9 cellular contexts compared by ENCODE assay signal in the genomic region with DNA sequence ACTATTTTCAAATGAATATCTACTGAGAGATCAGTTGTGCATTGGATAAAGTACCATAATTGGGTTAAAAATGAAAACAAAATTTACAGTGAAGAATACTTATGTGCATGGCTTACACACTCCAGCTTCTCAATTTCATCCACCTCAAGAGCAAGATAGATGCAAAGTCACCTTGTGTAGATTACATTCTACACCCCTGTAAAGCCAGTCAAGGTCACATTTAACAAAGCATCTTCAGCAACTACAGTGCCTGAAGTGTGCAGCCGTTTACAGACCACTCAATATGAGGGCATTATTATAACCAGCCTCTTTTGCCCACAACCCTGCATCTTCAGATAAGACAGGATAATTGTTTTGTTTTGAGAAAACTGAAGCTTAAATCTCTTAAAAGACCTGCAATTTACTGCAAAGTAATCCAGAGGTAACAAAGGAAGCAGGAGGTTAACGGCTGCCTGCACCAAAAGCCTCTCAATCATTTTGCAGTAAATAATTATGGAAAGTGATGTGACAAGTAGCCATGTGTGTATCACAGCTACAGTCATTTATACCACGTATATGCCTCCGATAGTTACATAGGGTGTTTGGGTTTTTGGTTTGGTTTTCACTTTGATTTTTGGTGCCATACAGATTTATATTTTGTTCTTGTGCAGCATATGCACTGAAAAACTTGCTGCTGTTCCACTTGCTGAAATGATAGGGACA. TPM values are rescaled to one million over a fixed set of nuclear protein-coding genes. Genes with fewer than 3 reads are reported as not detected.
A peak's percentile ranks its signal among the peaks of the same experiment; 100 is the strongest.
DNase-seq lines count a peak whose midpoint lies in the region; ATAC-seq and TF ChIP-seq lines count a peak whose summit lies in the region.
"Had no signal": no experiment of that assay in that cellular context is flagged by ENCODE, and none has a peak within 500 bp of the region (broad histone marks: within the 10 kb centered on the region; RNA-seq: fewer than 3 reads in every experiment).

No MANE protein-coding gene starts in this region.

- H3K9me3 Mint-ChIP-seq in stimulated activated naive CD8-positive, alpha-beta T cell treated with anti-CD3 and anti-CD28 coated beads, Interleukin-15, Interleukin-2, amounts not matched to agents 100 ng/mL and 50 ng/mL, for 24 hours = no peaks in the 10 kb centered on the region
- H3K9me3 Mint-ChIP-seq in activated CD4-positive, alpha-beta memory T cell treated with anti-CD3 and anti-CD28 coated beads, Interleukin-2, amount 10 ng/mL, durations not matched to agents 7 days and 5 days = no peaks in the 10 kb centered on the region

- peaks cover 4% of the 10 kb centered on the region for H3K36me3 ChIP-seq in lower lobe of right lung
- no peaks in the 10 kb centered on the region for H3K36me3 ChIP-seq in aorta (ENCODE audit: control insufficient read depth in 1 of 2, insufficient read depth in 2 of 2, low read length in 1 of 2)
- no peaks in the 10 kb centered on the region for H3K36me3 ChIP-seq in testis (ENCODE audit: low read depth, missing control alignments)

- H3K27ac Mint-ChIP-seq in stimulated activated naive CD8-positive, alpha-beta T cell treated with anti-CD3 and anti-CD28 coated beads, Interleukin-15, Interleukin-2, amounts not matched to agents 100 ng/mL and 50 ng/mL, for 24 hours = peak overlapping the region; percentile 81
- H3K27ac Mint-ChIP-seq in activated CD4-positive, alpha-beta memory T cell treated with anti-CD3 and anti-CD28 coated beads, Interleukin-2, amount 10 ng/mL, durations not matched to agents 7 days and 5 days = peak overlapping the region; percentile 65

- TF ChIP-seq CTCF in lower lobe of right lung (IDR thresholded peaks at IDR 0.05) (no peak), testis (IDR thresholded peaks at IDR 0.05) (no peak)

- intact Hi-C loops in lower lobe of right lung (cut with DNase I) (no loop called here), aorta (cut with DNase I) (loop anchor here (10.0 kb wide), 1 partner anchor 104 kb away; no protein-coding TSS in a partner anchor), testis (cut with DNase I; ENCODE audit: low total_unique reads) (no loop called here)

- H3K4me3 ChIP-seq in lower lobe of right lung = peak overlapping the region; percentile 93
- peak overlapping the region; percentile 34 to 42 for H3K4me3 ChIP-seq in aorta (ENCODE audit: low read length in 2 of 2)
- no peak overlapping the region for H3K4me3 ChIP-seq in testis

- H3K27me3 ChIP-seq in lower lobe of right lung (ENCODE audit: low read depth) (no peaks in the 10 kb centered on the region), aorta (ENCODE audit: control insufficient read depth in 1 of 2, insufficient read depth in 2 of 2, low read length in 1 of 2) (no peaks in the 10 kb centered on the region), testis (no peaks in the 10 kb centered on the region)

- H3K4me1 ChIP-seq in lower lobe of right lung (peaks cover 62% of the 10 kb centered on the region), aorta (ENCODE audit: control insufficient read depth in 1 of 2, insufficient read depth in 2 of 2, low read length in 2 of 2) (peaks cover 2 to 18% of the 10 kb centered on the region in 2 donors), testis (peaks cover 26% of the 10 kb centered on the region)

- no peak overlapping the region for H3K27ac ChIP-seq in lower lobe of right lung
- H3K27ac ChIP-seq in aorta (ENCODE audit: low read depth in 1 of 2, low read length in 2 of 2) = no peak overlapping the region
- H3K27ac ChIP-seq in testis = no peak overlapping the region

- DNase-seq in stimulated activated naive CD8-positive, alpha-beta T cell treated with anti-CD3 and anti-CD28 coated beads, Interleukin-15, Interleukin-2, amounts not matched to agents 100 U/mL and 50 U/mL, for 24 hours = no peak
- DNase-seq in activated CD4-positive, alpha-beta memory T cell treated with anti-CD3 and anti-CD28 coated beads, Interleukin-2, amount 10 ng/mL, durations not matched to agents 7 days and 5 days = no peak
- DNase-seq in lower lobe of right lung (no peak), aorta (no peak), NCI-H345 treated with DMSO at 0.1 percent for 48 hours (lab: John Stamatoyannopoulos, UW; ENCODE audit: unreplicated experiment) (no peak), T1000 (lab: John Stamatoyannopoulos, UW) (no peak), testis (no peak)
- DNase-seq: NCI-H526 had no signal

- no peak for TF ChIP-seq POLR2A in testis (IDR thresholded peaks at IDR 0.05)

- peaks cover 62% of the 10 kb centered on the region for H3K4me1 Mint-ChIP-seq in stimulated activated naive CD8-positive, alpha-beta T cell treated with anti-CD3 and anti-CD28 coated beads, Interleukin-15, Interleukin-2, amounts not matched to agents 100 ng/mL and 50 ng/mL, for 24 hours (ENCODE audit: low read depth)
- H3K4me1 Mint-ChIP-seq in activated CD4-positive, alpha-beta memory T cell treated with anti-CD3 and anti-CD28 coated beads, Interleukin-2, amount 10 ng/mL, durations not matched to agents 7 days and 5 days = peaks cover 52% of the 10 kb centered on the region

- 20 to 21% methylated on average over 4 of the region's 4 CpGs for WGBS in aorta, 2 donors
- 45 to 51% methylated on average over 4 of the region's 4 CpGs for WGBS in testis, 2 donors

- H3K27me3 Mint-ChIP-seq in stimulated activated naive CD8-positive, alpha-beta T cell treated with anti-CD3 and anti-CD28 coated beads, Interleukin-15, Interleukin-2, amounts not matched to agents 100 ng/mL and 50 ng/mL, for 24 hours = no peaks in the 10 kb centered on the region
- no peaks in the 10 kb centered on the region for H3K27me3 Mint-ChIP-seq in activated CD4-positive, alpha-beta memory T cell treated with anti-CD3 and anti-CD28 coated beads, Interleukin-2, amount 10 ng/mL, durations not matched to agents 7 days and 5 days

- H3K4me3 Mint-ChIP-seq in stimulated activated naive CD8-positive, alpha-beta T cell treated with anti-CD3 and anti-CD28 coated beads, Interleukin-15, Interleukin-2, amounts not matched to agents 100 ng/mL and 50 ng/mL, for 24 hours = peak overlapping the region; percentile 97
- H3K4me3 Mint-ChIP-seq in activated CD4-positive, alpha-beta memory T cell treated with anti-CD3 and anti-CD28 coated beads, Interleukin-2, amount 10 ng/mL, durations not matched to agents 7 days and 5 days = peak overlapping the region; percentile 95

- no peaks in the 10 kb centered on the region for H3K9me3 ChIP-seq in lower lobe of right lung
- H3K9me3 ChIP-seq in aorta (ENCODE audit: control insufficient read depth, low read length) = no peaks in the 10 kb centered on the region
- no peaks in the 10 kb centered on the region for H3K9me3 ChIP-seq in testis

- POLR2A ChIA-PET in activated CD4-positive, alpha-beta memory T cell treated with anti-CD3 and anti-CD28 coated beads, Interleukin-2, amount 10 ng/mL, durations not matched to agents 7 days and 5 days (lab: Charles Lee) = interaction anchor here (0.7 to 3.9 kb wide), 9 partner anchors 11 to 242 kb away, joined by 3 to 56 read pairs (median 5); a partner anchor contains a TSS

- no peak for ATAC-seq in stimulated activated naive CD8-positive, alpha-beta T cell treated with anti-CD3 and anti-CD28 coated beads, Interleukin-15, Interleukin-2, amounts not matched to agents 100 U/mL and 50 U/mL, for 24 hours
- no peak for ATAC-seq in lower lobe of right lung
- ATAC-seq in aorta (ENCODE audit: low FRiP score) = no peak

- CTCF ChIA-PET in activated CD4-positive, alpha-beta memory T cell treated with anti-CD3 and anti-CD28 coated beads, Interleukin-2, amount 10 ng/mL, durations not matched to agents 7 days and 5 days (lab: Charles Lee) = interaction anchor here (0.5 to 3.9 kb wide), 8 partner anchors 15 to 255 kb away, joined by 3 to 56 read pairs (median 7); a partner anchor contains a TSS

- peaks cover 79% of the 10 kb centered on the region for H3K36me3 Mint-ChIP-seq in stimulated activated naive CD8-positive, alpha-beta T cell treated with anti-CD3 and anti-CD28 coated beads, Interleukin-15, Interleukin-2, amounts not matched to agents 100 ng/mL and 50 ng/mL, for 24 hours (ENCODE audit: low read depth)
- H3K36me3 Mint-ChIP-seq in activated CD4-positive, alpha-beta memory T cell treated with anti-CD3 and anti-CD28 coated beads, Interleukin-2, amount 10 ng/mL, durations not matched to agents 7 days and 5 days (ENCODE audit: low read depth) = peaks cover 70% of the 10 kb centered on the region

RNA-seq across cellular contexts. Expression of a gene that starts 4.9 kb away (rescaled TPM):
- total RNA-seq in activated CD4-positive, alpha-beta memory T cell treated with anti-CD3 and anti-CD28 coated beads, Interleukin-2, amount 10 ng/mL, durations not matched to agents 7 days and 5 days = 10 to 100 TPM; 27.7 to 29.3 TPM
- total RNA-seq in lower lobe of right lung = 23.9 TPM
- total RNA-seq in aorta = 10 to 100 TPM; 26.4 to 33.9 TPM
- polyA plus RNA-seq in aorta = 1 to 10 TPM; 7.9 to 8.8 TPM
- 10 to 100 TPM; 22.4 to 23.9 TPM for total RNA-seq in testis
- polyA plus RNA-seq in testis (ENCODE audit: insufficient read depth, low read depth, low replicate concordance) = 14.7 TPM

RNA-seq across cellular contexts. Expression of a gene that starts 32.6 kb away (rescaled TPM):
- 100 to 1,000 TPM; 322 to 330 TPM for total RNA-seq in activated CD4-positive, alpha-beta memory T cell treated with anti-CD3 and anti-CD28 coated beads, Interleukin-2, amount 10 ng/mL, durations not matched to agents 7 days and 5 days
- total RNA-seq in lower lobe of right lung (139 TPM), aorta (100 to 1,000 TPM; 129 to 139 TPM), testis (100 to 1,000 TPM in 1 of 2 donors, 10 to 100 TPM in 1; 77.2 to 103 TPM)
- polyA plus RNA-seq in aorta (100 to 1,000 TPM in 1 of 2 donors, 10 to 100 TPM in 1; 95.1 to 102 TPM), testis (ENCODE audit: insufficient read depth, low read depth, low replicate concordance) (154 TPM)

Comparison
In these comparisons a context has a peak if more than half of its experiments do, and no peak if none do; other contexts are left out.
1. H3K4me3 ChIP-seq: peak in lower lobe of right lung (single experiment) and aorta (2 of 2); none in testis (0 of 2).
2. intact Hi-C loops: an anchor here in aorta (10.0 kb wide); none called in lower lobe of right lung and testis.